In genomic region chr20:36919715-36920333, GRCh38 we compare ENCODE assay signal across 8 cellular contexts. TPM values are rescaled to one million over a fixed set of nuclear protein-coding genes. Genes with fewer than 3 reads are reported as not detected.
DNase-seq lines count a peak whose midpoint lies in the region; ATAC-seq, FAIRE-seq and TF ChIP-seq lines count a peak whose summit lies in the region.

No MANE protein-coding gene starts in this region.

- H4K8ac ChIP-seq in H1 (ENCODE audit: extremely low read depth, insufficient read depth, low read length): no peak overlapping the region

- no peak overlapping the region for H4K5ac ChIP-seq in H1 (ENCODE audit: insufficient read length, low read depth, low read length)

- no peaks in the 10 kb centered on the region for H3K23me2 ChIP-seq in H1 (ENCODE audit: low read depth, low read length)

- no peak overlapping the region for H3K23ac ChIP-seq in H1 (ENCODE audit: insufficient read length)

- no peaks in the 10 kb centered on the region for H3K27me3 Mint-ChIP-seq in mesothelial cell of epicardium (ENCODE audit: low read depth)

- H3K4me2 ChIP-seq in A549 (no peak overlapping the region), H1 (ENCODE audit: insufficient read depth in 1 of 2, low read depth in 2 of 2, low read length in 2 of 2) (no peak overlapping the region)

- no peak overlapping the region for H3K9ac ChIP-seq in H1 (replicated peaks in 1 of 4; ENCODE audit: extremely low read depth in 1 of 4, low read depth in 3 of 4, low read length in 3 of 4)

- no peaks in the 10 kb centered on the region for H3K27me3 ChIP-seq in H1 (replicated peaks in 1 of 4; ENCODE audit: control insufficient read depth in 3 of 4, extremely low read depth in 1 of 4, insufficient read depth in 3 of 4, low read length in 3 of 4)

- H3K4me3 Mint-ChIP-seq in mesothelial cell of epicardium: no peak overlapping the region

- no peak for TF ChIP-seq POLR2A in A549 (IDR thresholded peaks at IDR 0.05; ENCODE audit: low read length)
- no peak for TF ChIP-seq POLR2A in H1 (IDR thresholded peaks at IDR 0.05; ENCODE audit: control extremely low read depth in 1 of 2, low read depth in 2 of 2, low read length in 2 of 2)

- peak in 1 of 2 experiments; percentile 65; a peak in 3 of 6 replicates for ATAC-seq in A549
- no peak for ATAC-seq in GM19467 (IDR thresholded peaks at IDR 0.05; ENCODE audit: unreplicated experiment)
- ATAC-seq in HG03460 (IDR thresholded peaks at IDR 0.05; ENCODE audit: unreplicated experiment): no peak

- H2BK15ac ChIP-seq in H1 (ENCODE audit: low read length): no peak overlapping the region

- FAIRE-seq in A549 (lab: Jason Lieb, UNC): no peak
- FAIRE-seq in H1 (lab: Jason Lieb, UNC): peak; percentile 28

- peaks cover 11% of the 10 kb centered on the region for H3K4me1 ChIP-seq in A549
- no peaks in the 10 kb centered on the region for H3K4me1 ChIP-seq in H1 (replicated peaks in 1 of 4; ENCODE audit: control insufficient read depth in 3 of 4, insufficient read depth in 4 of 4, low read length in 3 of 4)

- no peak overlapping the region for H2AK5ac ChIP-seq in H1 (ENCODE audit: low read depth, low read length)

- H3K79me2 ChIP-seq in H1 (ENCODE audit: control insufficient read depth in 1 of 2, insufficient read depth in 2 of 2, low read length in 2 of 2): no peaks in the 10 kb centered on the region

- no peak overlapping the region for H3K56ac ChIP-seq in H1 (replicated peaks; ENCODE audit: insufficient read length, low read depth, low read length)

- H2BK20ac ChIP-seq in H1 (ENCODE audit: low read length): no peak overlapping the region

- H4K20me1 ChIP-seq in H1 (replicated peaks in 1 of 2; ENCODE audit: control insufficient read depth in 1 of 2, insufficient read depth in 2 of 2, low read length in 2 of 2): no peaks in the 10 kb centered on the region

- H3K9me3 Mint-ChIP-seq in mesothelial cell of epicardium: no peaks in the 10 kb centered on the region

- CTCF ChIA-PET in A549 (lab: Yijun Ruan, JAX) (interaction anchor here (0.6 to 2.9 kb wide), 23 partner anchors 9 to 717 kb away, joined by 3 to 13 read pairs (median 4); partner anchors contain the start of gene RAB5IF), H1 (lab: Charles Lee; ENCODE audit: partially characterized antibody) (interaction anchor here (0.6 to 3.3 kb wide), 21 partner anchors 10 to 219 kb away, joined by 3 to 15 read pairs (median 4); partner anchors contain the start of gene RBL1)

- TF ChIP-seq CTCF in A549 (IDR thresholded peaks at IDR 0.05): peak; percentile 86
- peak in 2 of 3 experiments; percentile 49 to 76; a peak in 2 of 4 replicates for TF ChIP-seq CTCF in H1 (IDR thresholded peaks at IDR 0.05; ENCODE audit: control extremely low read depth in 1 of 3, insufficient read depth in 1 of 3, low read depth in 1 of 3, low read length in 3 of 3)
- peak; percentile 87 for TF ChIP-seq CTCF in mesothelial cell of epicardium (IDR thresholded peaks at IDR 0.05; ENCODE audit: unreplicated experiment)

- no peak overlapping the region for H2AFZ ChIP-seq in H1 (ENCODE audit: low read length)

- H3K4ac ChIP-seq in H1 (replicated peaks; ENCODE audit: insufficient read length, low read depth, low read length): no peak overlapping the region

- 3% methylated on average over 2 of the region's 2 CpGs for WGBS in A549 (ENCODE audit: missing lambda C conversion rate)
- WGBS in H1 (ENCODE audit: extremely low coverage in 1 of 2, insufficient coverage in 1 of 2, insufficient read length in 1 of 2, insufficient replicate concordance in 2 of 2, low coverage in 1 of 2, low lambda C conversion rate in 2 of 2, missing lambda C conversion rate in 1 of 2), 2 experiments: 36% methylated on average over 2 of the region's 2 CpGs; no CpG with 5 or more reads in 1 of the 2 experiments

- H3K14ac ChIP-seq in H1 (ENCODE audit: insufficient read length): no peak overlapping the region

- no peak overlapping the region for H3K18ac ChIP-seq in H1 (ENCODE audit: extremely low read depth, low read length)

- POLR2A ChIA-PET in A549 (lab: Yijun Ruan, JAX): no interaction called here
- POLR2A ChIA-PET in H1 (lab: Charles Lee; ENCODE audit: partially characterized antibody): no interaction called here

- no peak overlapping the region for H2BK12ac ChIP-seq in H1 (ENCODE audit: low read depth, low read length)

- H3K27ac ChIP-seq in A549: no peak overlapping the region
- no peak overlapping the region for H3K27ac ChIP-seq in H1 (ENCODE audit: low read depth, low read length)

- no peaks in the 10 kb centered on the region for H3K9me3 ChIP-seq in A549
- H3K9me3 ChIP-seq in H1 (ENCODE audit: insufficient read depth in 2 of 2, low read depth in 1 of 2, low read length in 1 of 2): no peaks in the 10 kb centered on the region

- H3K27ac Mint-ChIP-seq in mesothelial cell of epicardium: no peak overlapping the region

- peaks cover 2% of the 10 kb centered on the region for H3K36me3 Mint-ChIP-seq in mesothelial cell of epicardium

- DNase-seq in A549 (ENCODE audit: low read depth in 1 of 2, low spot score in 1 of 2): peak; percentile 50 to 63
- DNase-seq in ELF-1 (ENCODE audit: low read depth, low spot score): peak; percentile 18
- DNase-seq in NCI-H1092 (lab: John Stamatoyannopoulos, UW): peak; percentile 23
- DNase-seq in SW480 (ENCODE audit: low spot score): peak; percentile 67
- no peak for DNase-seq in H1 (ENCODE audit: low read depth in 1 of 2, low spot score in 2 of 2)
- no peak for DNase-seq in mesothelial cell of epicardium (ENCODE audit: low spot score in 2 of 2, unreplicated experiment in 2 of 2)

- H2BK5ac ChIP-seq in H1 (ENCODE audit: low read depth, low read length): no peak overlapping the region

- H3K4me3 ChIP-seq in A549 (no peak overlapping the region), H1 (ENCODE audit: extremely low read depth in 1 of 4, insufficient read depth in 2 of 4, low read depth in 3 of 4, low read length in 4 of 4) (no peak overlapping the region)

- H3K36me3 ChIP-seq in H1 (ENCODE audit: control insufficient read depth in 2 of 4, insufficient read depth in 4 of 4, low read length in 3 of 4): peaks cover 0 to 35% (median 2%) of the 10 kb centered on the region in 4 experiments; a peak in 5 of 8 replicates

- TF ChIP-seq RAD21 in A549 (conservative IDR thresholded peaks at IDR 0.05 in 1 of 2, IDR thresholded peaks at IDR 0.05 in 1 of 2): peak; percentile 71 to 81
- peak; percentile 74 to 75 for TF ChIP-seq RAD21 in H1 (IDR thresholded peaks at IDR 0.05 in 1 of 2, conservative IDR thresholded peaks at IDR 0.05 in 1 of 2; ENCODE audit: low read depth in 2 of 2, low read length in 2 of 2)

- TF ChIP-seq EP300 in A549 (IDR thresholded peaks at IDR 0.05) (no peak), H1 (IDR thresholded peaks at IDR 0.05; ENCODE audit: borderline replicate concordance in 1 of 2, low read depth in 2 of 2, low read length in 2 of 2) (no peak)

- H3K79me1 ChIP-seq in H1 (ENCODE audit: low read depth, low read length): no peaks in the 10 kb centered on the region

- H3K4me1 Mint-ChIP-seq in mesothelial cell of epicardium: peaks cover 8% of the 10 kb centered on the region

- no peak overlapping the region for H4K91ac ChIP-seq in H1 (replicated peaks; ENCODE audit: insufficient read length, low read length)

- no peak overlapping the region for H2BK120ac ChIP-seq in H1 (replicated peaks; ENCODE audit: low read depth, low read length)

TF ChIP-seq in A549, 52 proteins besides CTCF, POLR2A, EP300 and RAD21 (continues in another document):
- no peak for TF ChIP-seq MAZ (IDR thresholded peaks at IDR 0.05; ENCODE audit: borderline replicate concordance, low read depth, low read length)
- TF ChIP-seq SMC3 (IDR thresholded peaks at IDR 0.05): peak; percentile 32; the same call in 1 of the 3 replicates
- TF ChIP-seq ZC3H11A (IDR thresholded peaks at IDR 0.05): no peak

TF ChIP-seq in H1, 55 proteins besides CTCF, POLR2A, EP300 and RAD21 (continues in another document):
- 0 out of 2 replicates have a peak, but pooled peaks have one; percentile 53 for TF ChIP-seq MAX (IDR thresholded peaks at IDR 0.05)

RNA-seq across cellular contexts. Expression of gene SAMHD1, which starts 31.7 kb away (rescaled TPM):
- polyA plus RNA-seq in A549 (2011; rRNA removed) (9.8 and 10.0 TPM in 2 replicates), A549 (2017; fragmentation: RNase III; extraction: RNeasy Plus Mini Kit Qiagen cat#74134 plus additional on column Dnase treatment) (11.1 to 13.0 TPM (median 11.7 TPM) in 3 replicates), H1 (2011; rRNA removed) (16.3 and 22.0 TPM in 2 replicates)
- polyA plus RNA-seq in A549 (2012; cell fraction: cytosol; rRNA removed): 3.3 and 4.0 TPM in 2 replicates
- 2.8 and 3.6 TPM in 2 replicates for polyA plus RNA-seq in A549 (2012; cell fraction: nucleus; rRNA removed)
- polyA minus RNA-seq in A549 (2011; rRNA and poly(A)+ RNA removed): 8.7 and 9.7 TPM in 2 replicates
- 37.1 and 39.5 TPM in 2 replicates for total RNA-seq in H1 (2021; fragmentation: NEBNext Ultra II Directional; extraction: Animal tissue kit (Norgen Biotek cat#: 25700))
- 21.1 TPM for polyA plus RNA-seq in H1 (2011; cell fraction: cytosol; rRNA removed)
- polyA plus RNA-seq in H1 (2011; cell fraction: nucleus; rRNA removed): 11.6 TPM
- 25.2 to 40.6 TPM (median 28.3 TPM) in 4 replicates for polyA plus RNA-seq in H1 (2012, experiment 1 of 2)
- polyA plus RNA-seq in H1 (2012, experiment 2 of 2): 3.1 TPM
- 11.8 TPM for polyA plus RNA-seq in H1 (2013, experiment 1 of 2)
- 11.9 TPM for polyA plus RNA-seq in H1 (2013, experiment 2 of 2)
- polyA minus RNA-seq in H1 (2011; rRNA and poly(A)+ RNA removed): 38.4 and 38.7 TPM in 2 replicates
- polyA minus RNA-seq in H1 (2011; cell fraction: cytosol; rRNA and poly(A)+ RNA removed): 23.9 TPM
- 26.9 TPM for polyA minus RNA-seq in H1 (2011; cell fraction: nucleus; rRNA and poly(A)+ RNA removed)
- total RNA-seq in mesothelial cell of epicardium: 10.3 to 13.6 TPM (median 11.0 TPM) in 3 replicates

RNA-seq across cellular contexts. Expression of gene TLDC2, which starts 43.9 kb away (rescaled TPM):
- 0.09 and 0.17 TPM in 2 replicates for polyA plus RNA-seq in A549 (2011; rRNA removed)
- polyA plus RNA-seq in A549 (2012; cell fraction: cytosol; rRNA removed): not detected in 2 replicates
- polyA plus RNA-seq in A549 (2012; cell fraction: nucleus; rRNA removed): not detected in 2 replicates
- 0.04 TPM in 1 of 3 replicates, not detected in the others for polyA plus RNA-seq in A549 (2017; fragmentation: RNase III; extraction: RNeasy Plus Mini Kit Qiagen cat#74134 plus additional on column Dnase treatment)
- polyA minus RNA-seq in A549 (2011; rRNA and poly(A)+ RNA removed): 0.50 TPM in 1 of 2 replicates, not detected in the other
- 0.23 and 0.34 TPM in 2 replicates for total RNA-seq in H1 (2021; fragmentation: NEBNext Ultra II Directional; extraction: Animal tissue kit (Norgen Biotek cat#: 25700))
- 0.20 and 0.29 TPM in 2 replicates for polyA plus RNA-seq in H1 (2011; rRNA removed)
- polyA plus RNA-seq in H1 (2011; cell fraction: cytosol; rRNA removed): 0.25 TPM
- 0.17 TPM for polyA plus RNA-seq in H1 (2011; cell fraction: nucleus; rRNA removed)
- 0.42 to 0.85 TPM (median 0.63 TPM) in 4 replicates for polyA plus RNA-seq in H1 (2012, experiment 1 of 2)
- 0.37 TPM for polyA plus RNA-seq in H1 (2012, experiment 2 of 2)
- 0.06 TPM for polyA plus RNA-seq in H1 (2013, experiment 1 of 2)
- polyA plus RNA-seq in H1 (2013, experiment 2 of 2): 0.13 TPM
- 0.20 TPM in 1 of 2 replicates, not detected in the other for polyA minus RNA-seq in H1 (2011; rRNA and poly(A)+ RNA removed)
- polyA minus RNA-seq in H1 (2011; cell fraction: cytosol; rRNA and poly(A)+ RNA removed): not detected
- 0.60 TPM for polyA minus RNA-seq in H1 (2011; cell fraction: nucleus; rRNA and poly(A)+ RNA removed)
- total RNA-seq in mesothelial cell of epicardium: 0.29 to 0.64 TPM (median 0.58 TPM) in 3 replicates

Comparison
In these comparisons a context has a peak if more than half of its experiments do, and no peak if none do; other contexts are left out.
1. DNase-seq: peak in A549 (2 of 2), ELF-1 (single experiment), NCI-H1092 (single experiment) and SW480 (single experiment); none in H1 (0 of 2) and mesothelial cell of epicardium (0 of 2).
2. Of the 18 proteins assayed by ChIP-seq in both H1 and A549: peak only in H1: none; only in A549: none; in both: CTCF, MAX and RAD21; in neither: 15.
3. Peak in every context shown above with its lines, with median percentiles within 50 percentile points of each other: CTCF ChIP-seq.